In the genomic region with DNA sequence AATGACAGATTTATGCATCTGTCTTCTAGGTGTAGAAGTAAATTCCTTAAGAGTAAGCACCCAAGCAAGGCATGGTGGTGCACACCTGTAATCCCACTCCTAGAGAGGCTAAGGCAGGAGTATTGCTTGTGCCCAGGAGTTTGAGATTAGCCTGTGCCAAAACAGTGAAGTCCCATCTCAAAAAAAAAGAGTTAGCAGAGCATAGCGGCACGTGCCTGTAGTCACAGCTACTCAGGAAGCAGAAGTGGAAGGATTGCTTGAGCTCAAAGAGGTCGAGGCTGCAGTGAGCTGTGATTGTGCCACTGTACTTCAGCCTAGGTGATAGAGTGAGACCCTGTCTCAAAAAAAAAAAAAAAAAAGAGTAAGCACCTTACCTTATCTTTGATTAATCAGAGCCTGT, we compare ENCODE assay signal across 34 cellular contexts. TPM values are rescaled to one million over a fixed set of nuclear protein-coding genes. Genes with fewer than 3 reads are reported as not detected.
"Had no signal": no experiment of that assay in that cellular context is flagged by ENCODE, and none has a peak within 500 bp of the region (broad histone marks: within the 10 kb centered on the region; RNA-seq: fewer than 3 reads in every experiment).

No MANE protein-coding gene starts in this region.

- H3K27ac Mint-ChIP-seq: activated naive CD8-positive, alpha-beta T cell; activated T-cell treated with anti-CD3 and anti-CD28 coated beads, Interleukin-2, amount 50 U/mL, for 72 hours; dendritic cell treated with granulocyte-macrophage colony-stimulating factor and Interleukin-4, amounts not matched to agents 40 ng/mL and 50 ng/mL, for 4 days; naive thymus-derived CD8-positive, alpha-beta T cell; stimulated activated memory B cell treated with anti-CD40 and anti-IgM and Interleukin-4, amounts not matched to agents 10 μg/mL and 1 μg/mL and 100 μg/mL, for 72 hours; T-helper 2 cell treated with Interferon-gamma antibody and Interleukin-4, amounts not matched to agents 5 μg/mL and 100 μg/mL, for 36 hours had no signal

- H3K27me3 ChIP-seq: hepatocyte, pancreas, right atrium auricular region, thyroid gland, upper lobe of left lung, vagina had no signal

- ATAC-seq: activated T-cell treated with anti-CD3 and anti-CD28 coated beads, Interleukin-2, amount 50 U/mL, for 72 hours; gastrocnemius medialis; left colon; naive thymus-derived CD8-positive, alpha-beta T cell; pancreas; psoas muscle; stimulated activated memory B cell treated with anti-CD40 and anti-IgM and Interleukin-4, amounts not matched to agents 10 μg/mL and 1 μg/mL and 100 μg/mL, for 72 hours had no signal

- H3K4me3 ChIP-seq: gastrocnemius medialis, hepatocyte, pancreas, psoas muscle, right atrium auricular region, smooth muscle cell, stomach, thyroid gland, upper lobe of left lung, vagina had no signal

- H3K4me1 ChIP-seq: gastrocnemius medialis, pancreas, psoas muscle, right atrium auricular region, stomach, thyroid gland, upper lobe of left lung, vagina had no signal

- H3K27me3 Mint-ChIP-seq: stimulated activated memory B cell treated with anti-CD40 and anti-IgM and Interleukin-4, amounts not matched to agents 10 μg/mL and 1 μg/mL and 100 μg/mL, for 72 hours had no signal

- FAIRE-seq: bronchial epithelial cell, endometrium, keratinocyte, pancreas had no signal

- H3K4me1 Mint-ChIP-seq: central memory CD8-positive, alpha-beta T cell; neural crest cell had no signal

- H3K79me2 ChIP-seq: hepatocyte had no signal

- H3K27ac ChIP-seq: gastrocnemius medialis, hepatocyte, pancreas, psoas muscle, right atrium auricular region, stomach, thyroid gland, upper lobe of left lung, vagina had no signal

- H3K9me3 ChIP-seq: gastrocnemius medialis, pancreas, psoas muscle, thyroid gland, vagina had no signal

- H3K36me3 ChIP-seq: gastrocnemius medialis, pancreas, right atrium auricular region, stomach, thyroid gland, upper lobe of left lung, vagina had no signal

- H3K4me2 ChIP-seq: hepatocyte, smooth muscle cell had no signal

- DNase-seq: activated CD4-positive, alpha-beta T cell treated with anti-CD3 and anti-CD28 coated beads for 4 hours; activated CD4-positive, alpha-beta T cell treated with anti-CD3 and anti-CD28 coated beads, Interleukin-2, amount 50 U/mL, for 4 hours; activated naive CD4-positive, alpha-beta T cell treated with Interleukin-2 at 50 U/mL for 16 hours; activated T-cell treated with anti-CD3 and anti-CD28 coated beads for 4 hours; activated T-cell treated with anti-CD3 and anti-CD28 coated beads, Interleukin-2, amount 50 U/mL, for 72 hours; anterior cingulate cortex; effector CD4-positive, alpha-beta T cell; gastrocnemius medialis; glutamatergic neuron; left colon; midbrain; naive thymus-derived CD8-positive, alpha-beta T cell; nucleus accumbens; pancreas; psoas muscle; stimulated activated CD4-positive, alpha-beta T cell treated with anti-CD3 and anti-CD28 coated beads, Interleukin-1b, Interleukin-23, amount 100 ng/mL, for 48 hours; stimulated activated CD4-positive, alpha-beta T cell treated with anti-CD3 and anti-CD28 coated beads, Interleukin-4, amount 100 ng/mL, for 4 hours; stimulated activated CD8-positive, alpha-beta memory T cell treated with anti-CD3 and anti-CD28 coated beads, Interleukin-4, amount 100 ng/mL, for 48 hours; stomach; thyroid gland had no signal

- H3K4me3 Mint-ChIP-seq: activated naive CD8-positive, alpha-beta T cell; activated T-cell treated with anti-CD3 and anti-CD28 coated beads, Interleukin-2, amount 50 U/mL, for 72 hours; central memory CD8-positive, alpha-beta T cell; dendritic cell treated with granulocyte-macrophage colony-stimulating factor and Interleukin-4, amounts not matched to agents 40 ng/mL and 50 ng/mL, for 4 days; naive thymus-derived CD8-positive, alpha-beta T cell; neural crest cell; stimulated activated memory B cell treated with anti-CD40 and anti-IgM and Interleukin-4, amounts not matched to agents 10 μg/mL and 1 μg/mL and 100 μg/mL, for 72 hours; T-helper 2 cell treated with Interferon-gamma antibody and Interleukin-4, amounts not matched to agents 5 μg/mL and 100 μg/mL, for 36 hours had no signal

- H2AFZ ChIP-seq: hepatocyte had no signal

RNA-seq across cellular contexts. Expression of a gene that starts 26.9 kb away (rescaled TPM):
- polyA plus RNA-seq: naive thymus-derived CD8-positive, alpha-beta T cell had no signal
